14 cellular contexts compared by ENCODE assay signal in the genomic region with DNA sequence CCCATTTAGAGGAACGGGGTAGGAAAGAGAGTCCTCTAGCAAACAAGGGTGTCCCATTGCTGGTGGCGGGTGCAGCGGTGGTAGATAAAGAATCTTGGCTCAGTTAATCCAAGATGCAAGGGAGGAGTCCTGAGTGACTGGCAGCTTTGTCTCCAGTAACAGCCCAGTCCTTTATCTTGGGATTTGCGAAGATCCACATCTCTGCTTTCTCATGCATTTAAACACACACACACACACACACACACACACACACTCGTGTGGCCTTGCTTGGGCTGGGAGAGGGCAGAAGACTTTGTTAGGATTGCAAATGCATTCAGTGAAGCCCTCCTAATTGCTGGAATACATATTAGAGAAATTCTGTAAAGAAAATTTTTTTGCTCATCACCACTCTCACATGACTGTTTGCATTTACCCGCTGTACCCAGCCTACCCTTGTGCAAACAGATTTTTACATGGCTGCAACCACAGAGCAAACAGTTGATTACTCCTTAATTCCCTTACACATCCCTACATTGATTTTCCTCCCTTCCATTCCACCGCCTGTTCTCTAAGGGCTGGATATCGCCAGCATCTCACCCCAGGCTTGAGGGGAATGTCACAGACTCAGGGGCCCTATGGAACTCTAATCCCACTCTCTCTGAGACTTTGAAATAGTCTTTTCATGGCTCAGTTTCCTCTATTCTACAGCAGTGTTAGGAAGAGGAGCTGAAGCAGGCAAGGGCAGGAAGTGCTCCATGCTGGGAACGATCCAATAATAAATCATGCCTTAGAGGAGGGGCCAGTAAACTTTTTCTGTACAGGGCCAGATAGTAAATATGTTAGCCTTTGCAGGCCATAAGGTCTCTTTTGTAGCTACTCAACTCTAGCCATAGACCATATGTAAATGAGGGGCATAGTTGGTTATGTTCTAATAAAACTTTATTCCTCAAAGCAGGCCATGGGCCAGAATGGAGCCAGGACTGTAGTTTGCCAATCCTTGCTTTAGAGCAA. TPM values are rescaled to one million over a fixed set of nuclear protein-coding genes. Genes with fewer than 3 reads are reported as not detected.
DNase-seq lines count a peak whose midpoint lies in the region; ATAC-seq, FAIRE-seq and TF ChIP-seq lines count a peak whose summit lies in the region.
"Had no signal": no experiment of that assay in that cellular context is flagged by ENCODE, and none has a peak within 500 bp of the region (broad histone marks: within the 10 kb centered on the region; RNA-seq: fewer than 3 reads in every experiment).

No MANE protein-coding gene starts in this region.

- peaks cover 10% of the 10 kb centered on the region for H3K23me2 ChIP-seq in H1 (ENCODE audit: low read depth, low read length)

- peak overlapping the region in 2 of 3 experiments; percentile 10 to 33 for H3K4me3 Mint-ChIP-seq in nephron
- H3K4me3 Mint-ChIP-seq: memory B cell; T-helper 2 cell treated with Interferon-gamma antibody and Interleukin-4, amounts not matched to agents 5 μg/mL and 100 μg/mL, for 36 hours had no signal

- H3K36me3 ChIP-seq in GM23248 (ENCODE audit: low read depth) (no peaks in the 10 kb centered on the region), H1 (ENCODE audit: control insufficient read depth in 2 of 4, insufficient read depth in 4 of 4, low read length in 3 of 4) (peaks cover 0 to 3% (median 1%) of the 10 kb centered on the region in 4 experiments; a peak in 2 of 8 replicates), tibial nerve (no peaks in the 10 kb centered on the region)

- no peak overlapping the region for H3K9ac ChIP-seq in GM23248
- no peak overlapping the region for H3K9ac ChIP-seq in H1 (replicated peaks in 1 of 4; ENCODE audit: extremely low read depth in 1 of 4, low read depth in 3 of 4, low read length in 3 of 4)
- H3K9ac ChIP-seq: KMS-11 had no signal

- H4K5ac ChIP-seq in H1 (ENCODE audit: insufficient read length, low read depth, low read length), result no peak overlapping the region

- peaks cover 15% of the 10 kb centered on the region; the same call in 1 of the 2 replicates for H3K79me2 ChIP-seq in GM23248 (ENCODE audit: insufficient read depth)
- peaks cover 12 to 56% of the 10 kb centered on the region in 2 experiments for H3K79me2 ChIP-seq in H1 (ENCODE audit: control insufficient read depth in 1 of 2, insufficient read depth in 2 of 2, low read length in 2 of 2)

- H4K91ac ChIP-seq in H1 (replicated peaks; ENCODE audit: insufficient read length, low read length), result no peak overlapping the region

- peaks cover 22% of the 10 kb centered on the region for H3F3A ChIP-seq in GM23248 (ENCODE audit: insufficient read depth)

- no peak overlapping the region for H3K14ac ChIP-seq in H1 (ENCODE audit: insufficient read length)

- no peaks in the 10 kb centered on the region for H4K20me1 ChIP-seq in GM23248 (ENCODE audit: insufficient read depth)
- H4K20me1 ChIP-seq in H1 (replicated peaks in 1 of 2; ENCODE audit: control insufficient read depth in 1 of 2, insufficient read depth in 2 of 2, low read length in 2 of 2), result peaks cover 15 to 23% of the 10 kb centered on the region in 2 experiments

- peak overlapping the region; percentile 77; the same call in 1 of the 2 replicates for H2BK12ac ChIP-seq in H1 (ENCODE audit: low read depth, low read length)

- H2BK15ac ChIP-seq in H1 (ENCODE audit: low read length), result peak overlapping the region; percentile 38; the same call in 1 of the 2 replicates

- TF ChIP-seq RAD21 in H1 (IDR thresholded peaks at IDR 0.05 in 1 of 2, conservative IDR thresholded peaks at IDR 0.05 in 1 of 2; ENCODE audit: low read depth in 2 of 2, low read length in 2 of 2), result no peak

- H3K9me3 ChIP-seq in GM23248 (ENCODE audit: low read depth) (no peaks in the 10 kb centered on the region), H1 (ENCODE audit: insufficient read depth in 2 of 2, low read depth in 1 of 2, low read length in 1 of 2) (no peaks in the 10 kb centered on the region), tibial nerve (no peaks in the 10 kb centered on the region)

- no peak for TF ChIP-seq POLR2A in H1 (IDR thresholded peaks at IDR 0.05; ENCODE audit: control extremely low read depth in 1 of 2, low read depth in 2 of 2, low read length in 2 of 2)
- TF ChIP-seq POLR2A in tibial nerve (IDR thresholded peaks at IDR 0.05), result no peak

- H4K8ac ChIP-seq in H1 (ENCODE audit: extremely low read depth, insufficient read depth, low read length), result no peak overlapping the region

- WGBS in GM23248 (ENCODE audit: low coverage in 1 of 2, low lambda C conversion rate in 2 of 2, missing lambda C conversion rate in 2 of 2), 2 experiments, result 79 to 81% methylated on average over 9 of the region's 9 CpGs
- 52% methylated on average over 9 of the region's 9 CpGs; no CpG with 5 or more reads in 1 of the 2 experiments for WGBS in H1 (ENCODE audit: extremely low coverage in 1 of 2, insufficient coverage in 1 of 2, insufficient read length in 1 of 2, insufficient replicate concordance in 2 of 2, low coverage in 1 of 2, low lambda C conversion rate in 2 of 2, missing lambda C conversion rate in 1 of 2), 2 experiments
- WGBS in tibial nerve, 2 donors, result 53 to 63% methylated on average over 9 of the region's 9 CpGs

- H3K23ac ChIP-seq in H1 (ENCODE audit: insufficient read length), result no peak overlapping the region

- H3K27ac Mint-ChIP-seq in nephron, result peak overlapping the region; percentile 79 to 94 (median 88)
- H3K27ac Mint-ChIP-seq: memory B cell; T-helper 2 cell treated with Interferon-gamma antibody and Interleukin-4, amounts not matched to agents 5 μg/mL and 100 μg/mL, for 36 hours had no signal

- no peak overlapping the region for H3K56ac ChIP-seq in H1 (replicated peaks; ENCODE audit: insufficient read length, low read depth, low read length)

- no peak for DNase-seq in GM23248
- peak; percentile 60 to 68 for DNase-seq in NCI-H526 (lab: John Stamatoyannopoulos, UW)
- DNase-seq in H1 (ENCODE audit: low read depth in 1 of 2, low spot score in 2 of 2), result no peak
- no peak for DNase-seq in NCI-H2227 (lab: John Stamatoyannopoulos, UW; ENCODE audit: unreplicated experiment)
- no peak for DNase-seq in tibial nerve (ENCODE audit: low spot score in 2 of 2)
- no peak for DNase-seq in cardiac septum (ENCODE audit: low spot score)
- DNase-seq: activated CD8-positive, alpha-beta memory T cell treated with anti-CD3 and anti-CD28 coated beads, Interleukin-2, amount 50 U/mL, for 48 hours; NCI-H774 had no signal

- no peaks in the 10 kb centered on the region for H3K9me2 ChIP-seq in GM23248 (ENCODE audit: insufficient read depth)

- H3K4ac ChIP-seq in H1 (replicated peaks; ENCODE audit: insufficient read length, low read depth, low read length), result no peak overlapping the region

- peaks cover 38% of the 10 kb centered on the region for H3K4me1 Mint-ChIP-seq in nephron

- H2BK120ac ChIP-seq in H1 (replicated peaks; ENCODE audit: low read depth, low read length), result peak overlapping the region; percentile 8

- no peak for ATAC-seq in HG03139 (IDR thresholded peaks at IDR 0.05; ENCODE audit: unreplicated experiment)

- H3K79me1 ChIP-seq in H1 (ENCODE audit: low read depth, low read length), result peaks cover 8% of the 10 kb centered on the region; the same call in 1 of the 2 replicates

- H2BK5ac ChIP-seq in H1 (ENCODE audit: low read depth, low read length), result peak overlapping the region; percentile 86

- H3K27ac ChIP-seq in GM23248 (peak overlapping the region; percentile 46; the same call in 1 of the 2 replicates), H1 (ENCODE audit: low read depth, low read length) (no peak overlapping the region), tibial nerve (peak overlapping the region in 1 of 4 donors; percentile 53)
- H3K27ac ChIP-seq: KMS-11 had no signal

- no peaks in the 10 kb centered on the region for H3K27me3 ChIP-seq in GM23248 (replicated peaks; ENCODE audit: insufficient read depth)
- H3K27me3 ChIP-seq in H1 (replicated peaks in 1 of 4; ENCODE audit: control insufficient read depth in 3 of 4, extremely low read depth in 1 of 4, insufficient read depth in 3 of 4, low read length in 3 of 4), result no peaks in the 10 kb centered on the region
- peaks cover 0 to 27% of the 10 kb centered on the region in 2 donors for H3K27me3 ChIP-seq in tibial nerve

- TF ChIP-seq EP300 in H1 (IDR thresholded peaks at IDR 0.05; ENCODE audit: borderline replicate concordance in 1 of 2, low read depth in 2 of 2, low read length in 2 of 2), result no peak
- TF ChIP-seq EP300 in tibial nerve (IDR thresholded peaks at IDR 0.05), result no peak

- no peak overlapping the region for H3K4me3 ChIP-seq in GM23248
- peak overlapping the region in 1 of 4 experiments; percentile 14; a peak in 1 of 8 replicates for H3K4me3 ChIP-seq in H1 (ENCODE audit: extremely low read depth in 1 of 4, insufficient read depth in 2 of 4, low read depth in 3 of 4, low read length in 4 of 4)
- no peak overlapping the region for H3K4me3 ChIP-seq in tibial nerve

- H2AFZ ChIP-seq in GM23248 (no peak overlapping the region), H1 (ENCODE audit: low read length) (no peak overlapping the region)

- H2BK20ac ChIP-seq in H1 (ENCODE audit: low read length), result no peak overlapping the region; the same call in 1 of the 2 replicates

- H3K9me3 Mint-ChIP-seq in nephron, result no peaks in the 10 kb centered on the region
- H3K9me3 Mint-ChIP-seq: memory B cell; T-helper 2 cell treated with Interferon-gamma antibody and Interleukin-4, amounts not matched to agents 5 μg/mL and 100 μg/mL, for 36 hours had no signal

- in situ Hi-C loops in GM23248 (cut with MboI), result no loop called here

- H3K18ac ChIP-seq in H1 (ENCODE audit: extremely low read depth, low read length), result peak overlapping the region; percentile 43

- CTCF ChIA-PET in H1 (lab: Charles Lee; ENCODE audit: partially characterized antibody), result interaction anchor here (0.6 to 12.4 kb wide), 10 partner anchors 10 to 75 kb away, joined by 3 to 123 read pairs (median 6); no protein-coding TSS in a partner anchor

- peak overlapping the region; percentile 10; the same call in 1 of the 2 replicates for H2AK5ac ChIP-seq in H1 (ENCODE audit: low read depth, low read length)

- POLR2A ChIA-PET in H1 (lab: Charles Lee; ENCODE audit: partially characterized antibody), result interaction anchor here (0.9 to 9.7 kb wide), 17 partner anchors 7 to 218 kb away, joined by 3 to 109 read pairs (median 4); partner anchors contain the start of genes BYSL, MED20 and TAF8

- H3K36me3 Mint-ChIP-seq in nephron (ENCODE audit: low read depth), result no peaks in the 10 kb centered on the region
- H3K36me3 Mint-ChIP-seq: memory B cell had no signal

- H3K4me2 ChIP-seq in GM23248 (ENCODE audit: unreplicated experiment), result no peak overlapping the region
- H3K4me2 ChIP-seq in H1 (ENCODE audit: insufficient read depth in 1 of 2, low read depth in 2 of 2, low read length in 2 of 2), result peak overlapping the region; percentile 58 to 84
- H3K4me2 ChIP-seq: KMS-11 had no signal

- peaks cover 28% of the 10 kb centered on the region for H3K27me3 Mint-ChIP-seq in nephron (ENCODE audit: low read depth)

- FAIRE-seq in H1 (lab: Jason Lieb, UNC), result no peak

- intact Hi-C loops in cardiac septum (cut with DNase I), result no loop called here

- TF ChIP-seq CTCF in H1 (IDR thresholded peaks at IDR 0.05; ENCODE audit: control extremely low read depth in 1 of 3, insufficient read depth in 1 of 3, low read depth in 1 of 3, low read length in 3 of 3), result no peak
- no peak for TF ChIP-seq CTCF in nephron (IDR thresholded peaks at IDR 0.05; ENCODE audit: unreplicated experiment in 3 of 3)
- no peak for TF ChIP-seq CTCF in tibial nerve (IDR thresholded peaks at IDR 0.05)

- H3K4me1 ChIP-seq in GM23248 (ENCODE audit: insufficient read depth) (peaks cover 35% of the 10 kb centered on the region), H1 (replicated peaks in 1 of 4; ENCODE audit: control insufficient read depth in 3 of 4, insufficient read depth in 4 of 4, low read length in 3 of 4) (peaks cover 24 to 58% (median 44%) of the 10 kb centered on the region in 4 experiments), tibial nerve (peaks cover 0 to 25% (median 8%) of the 10 kb centered on the region in 4 donors)

RNA-seq across cellular contexts. Expression of gene C6orf132, which starts 3.5 kb away (rescaled TPM):
- 4.2 and 5.2 TPM in 2 replicates for total RNA-seq in GM23248 (2014; rRNA removed; shearing (Covaris generic))
- 2.8 and 3.2 TPM in 2 replicates for polyA plus RNA-seq in GM23248 (2016; fragmentation: Nextera tagmentation; extraction: Ambion mirVana)
- 62.2 and 64.0 TPM in 2 replicates for total RNA-seq in H1 (2021; fragmentation: NEBNext Ultra II Directional; extraction: Animal tissue kit (Norgen Biotek cat#: 25700))
- 31.5 and 33.8 TPM in 2 replicates for polyA plus RNA-seq in H1 (2011; rRNA removed)
- polyA plus RNA-seq in H1 (2011; cell fraction: cytosol; rRNA removed), result 19.4 TPM
- 20.4 TPM for polyA plus RNA-seq in H1 (2011; cell fraction: nucleus; rRNA removed)
- polyA plus RNA-seq in H1 (2012, experiment 1 of 2), result 43.4 to 53.5 TPM (median 48.5 TPM) in 4 replicates
- polyA plus RNA-seq in H1 (2012, experiment 2 of 2), result 48.0 TPM
- 38.7 TPM for polyA plus RNA-seq in H1 (2013, experiment 1 of 2)
- 37.7 TPM for polyA plus RNA-seq in H1 (2013, experiment 2 of 2)
- polyA minus RNA-seq in H1 (2011; rRNA and poly(A)+ RNA removed), result 7.2 and 7.4 TPM in 2 replicates
- polyA minus RNA-seq in H1 (2011; cell fraction: cytosol; rRNA and poly(A)+ RNA removed), result 24.7 TPM
- 17.3 TPM for polyA minus RNA-seq in H1 (2011; cell fraction: nucleus; rRNA and poly(A)+ RNA removed)
- 1 to 10 TPM in 3 of 4 donors, under 1 TPM in 1; 0.22 to 4.7 (median 2.2) TPM for total RNA-seq in tibial nerve
- total RNA-seq in cardiac septum, result 1.3 TPM

RNA-seq across cellular contexts. Expression of gene GUCA1A, which starts 34.2 kb away (rescaled TPM):
- not detected in 2 replicates for total RNA-seq in GM23248 (2014; rRNA removed; shearing (Covaris generic))
- not detected in 2 replicates for polyA plus RNA-seq in GM23248 (2016; fragmentation: Nextera tagmentation; extraction: Ambion mirVana)
- 4.6 and 5.2 TPM in 2 replicates for total RNA-seq in H1 (2021; fragmentation: NEBNext Ultra II Directional; extraction: Animal tissue kit (Norgen Biotek cat#: 25700))
- polyA plus RNA-seq in H1 (2011; rRNA removed), result 23.4 and 24.6 TPM in 2 replicates
- 18.1 TPM for polyA plus RNA-seq in H1 (2011; cell fraction: cytosol; rRNA removed)
- 11.5 TPM for polyA plus RNA-seq in H1 (2011; cell fraction: nucleus; rRNA removed)
- polyA plus RNA-seq in H1 (2012, experiment 1 of 2), result 7.1 to 11.5 TPM (median 9.3 TPM) in 4 replicates
- 8.3 TPM for polyA plus RNA-seq in H1 (2012, experiment 2 of 2)
- 3.1 TPM for polyA plus RNA-seq in H1 (2013, experiment 1 of 2)
- polyA plus RNA-seq in H1 (2013, experiment 2 of 2), result 3.5 TPM
- 7.7 and 9.4 TPM in 2 replicates for polyA minus RNA-seq in H1 (2011; rRNA and poly(A)+ RNA removed)
- 2.9 TPM for polyA minus RNA-seq in H1 (2011; cell fraction: cytosol; rRNA and poly(A)+ RNA removed)
- 6.3 TPM for polyA minus RNA-seq in H1 (2011; cell fraction: nucleus; rRNA and poly(A)+ RNA removed)
- total RNA-seq in tibial nerve, result not detected
- total RNA-seq in cardiac septum, result not detected
- total RNA-seq: fibroblast of villous mesenchyme had no signal

RNA-seq across cellular contexts. Expression of gene GUCA1B, which starts 55.8 kb away (rescaled TPM):
- 0.22 and 1.3 TPM in 2 replicates for total RNA-seq in GM23248 (2014; rRNA removed; shearing (Covaris generic))
- polyA plus RNA-seq in GM23248 (2016; fragmentation: Nextera tagmentation; extraction: Ambion mirVana) (not detected in 2 replicates), H1 (2011; rRNA removed) (0.53 and 1.4 TPM in 2 replicates)
- total RNA-seq in H1 (2021; fragmentation: NEBNext Ultra II Directional; extraction: Animal tissue kit (Norgen Biotek cat#: 25700)), result 0.98 and 1.4 TPM in 2 replicates
- 0.87 TPM for polyA plus RNA-seq in H1 (2011; cell fraction: cytosol; rRNA removed)
- 1.2 TPM for polyA plus RNA-seq in H1 (2011; cell fraction: nucleus; rRNA removed)
- polyA plus RNA-seq in H1 (2012, experiment 1 of 2), result 1.3 to 2.4 TPM (median 2.3 TPM) in 4 replicates
- not detected for polyA plus RNA-seq in H1 (2012, experiment 2 of 2)
- polyA plus RNA-seq in H1 (2013, experiment 1 of 2), result 0.26 TPM
- polyA plus RNA-seq in H1 (2013, experiment 2 of 2), result 0.26 TPM
- 0.76 and 0.83 TPM in 2 replicates for polyA minus RNA-seq in H1 (2011; rRNA and poly(A)+ RNA removed)
- not detected for polyA minus RNA-seq in H1 (2011; cell fraction: cytosol; rRNA and poly(A)+ RNA removed)
- polyA minus RNA-seq in H1 (2011; cell fraction: nucleus; rRNA and poly(A)+ RNA removed), result 0.60 TPM
- total RNA-seq in tibial nerve (1 to 10 TPM in 3 of 4 donors, not detected in 1; 4.4 to 7.5 (median 4.6) TPM), cardiac septum (2.6 TPM)
- total RNA-seq: fibroblast of villous mesenchyme had no signal

Comparison
In these comparisons a context has a peak if more than half of its experiments do, and no peak if none do; other contexts are left out.
1. DNase-seq: peak in NCI-H526 (2 of 2); none in GM23248 (single experiment), H1 (0 of 2), NCI-H2227 (single experiment), tibial nerve (0 of 2) and cardiac septum (single experiment).
2. RNA of gene C6orf132, which starts 3.5 kb away (total RNA-seq): 62.2 to 64.0 TPM in H1; 4.2 to 5.2 TPM in GM23248, 0.22 to 4.7 TPM in tibial nerve and 1.3 TPM in cardiac septum (single experiment); every median in the first group is over 10 times any median in the second.